Comparison of ENCODE assay signal across 29 cellular contexts in the genomic region with DNA sequence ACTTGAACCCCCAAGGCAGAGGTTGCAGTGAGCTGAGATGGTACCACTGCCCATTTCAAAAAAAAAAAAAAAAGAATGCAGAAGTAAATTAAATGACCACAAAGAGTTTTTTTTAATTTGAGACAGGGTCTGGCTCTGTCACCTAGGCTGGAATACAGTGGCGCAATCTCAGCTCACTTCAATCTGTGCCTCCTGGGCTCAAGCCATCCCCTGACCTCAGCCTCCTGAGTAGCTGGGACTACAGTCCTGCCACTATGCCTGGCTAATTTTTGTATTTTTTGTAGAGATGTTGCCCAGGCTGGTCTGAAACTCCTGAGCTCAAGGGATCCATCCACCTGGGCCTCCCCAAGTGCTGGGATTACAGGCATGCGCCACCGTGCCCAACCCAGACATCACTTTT. TPM values are rescaled to one million over a fixed set of nuclear protein-coding genes. Genes with fewer than 3 reads are reported as not detected.
DNase-seq lines count a peak whose midpoint lies in the region; ATAC-seq and TF ChIP-seq lines count a peak whose summit lies in the region.
"Had no signal": no experiment of that assay in that cellular context is flagged by ENCODE, and none has a peak within 500 bp of the region (broad histone marks: within the 10 kb centered on the region; RNA-seq: fewer than 3 reads in every experiment).

No MANE protein-coding gene starts in this region.

- H3K36me3 Mint-ChIP-seq in brain (peaks cover 7% of the 10 kb centered on the region), mesothelial cell of epicardium (peaks cover 2% of the 10 kb centered on the region)
- H3K36me3 Mint-ChIP-seq: activated naive CD4-positive, alpha-beta T cell treated with anti-CD3 and anti-CD28 coated beads, Interleukin-2, amount 50 U/mL, for 72 hours; naive B cell; T-cell had no signal

- WGBS in mesendoderm (ENCODE audit: extremely low coverage, insufficient coverage, low lambda C conversion rate): no CpG with 5 or more reads among the region's 3 CpGs

- intact Hi-C loops in gastrocnemius medialis (cut with DNase I; ENCODE audit: low total_unique reads) (no loop called here), upper lobe of right lung (cut with DNase I) (loop anchor here (10.0 kb wide), 1 partner anchor 46 kb away; no protein-coding TSS in a partner anchor)

- H2AK5ac ChIP-seq in mesendoderm (ENCODE audit: low read length): no peak overlapping the region

- in situ Hi-C loops in gastrocnemius medialis (cut with MboI; ENCODE audit: low sequenced_read_pairs in 4 of 4): loop anchor here in 2 of 4 donors (10.0 to 25.0 kb wide), 2 partner anchors 46 to 338 kb away; no protein-coding TSS in a partner anchor

- TF ChIP-seq CTCF in brain (conservative IDR thresholded peaks at IDR 0.05): no peak
- no peak for TF ChIP-seq CTCF in right atrium auricular region (IDR thresholded peaks at IDR 0.05)
- TF ChIP-seq CTCF in gastrocnemius medialis (IDR thresholded peaks at IDR 0.05 in 4 of 5, conservative IDR thresholded peaks at IDR 0.05 in 1 of 5): no peak
- TF ChIP-seq CTCF in upper lobe of right lung (IDR thresholded peaks at IDR 0.05): no peak
- TF ChIP-seq CTCF in mesothelial cell of epicardium (IDR thresholded peaks at IDR 0.05; ENCODE audit: unreplicated experiment): no peak

- H3K9me3 ChIP-seq in right atrium auricular region (no peaks in the 10 kb centered on the region), gastrocnemius medialis (no peaks in the 10 kb centered on the region), upper lobe of right lung (no peaks in the 10 kb centered on the region)
- H3K9me3 ChIP-seq: right lobe of liver, vagina had no signal

- no peak overlapping the region for H3K4me2 ChIP-seq in mesendoderm (ENCODE audit: low read length)
- H3K4me2 ChIP-seq: hepatocyte had no signal

- H2BK15ac ChIP-seq in mesendoderm (replicated peaks; ENCODE audit: low read depth): no peak overlapping the region

- H3K9me3 Mint-ChIP-seq in brain (no peaks in the 10 kb centered on the region), mesothelial cell of epicardium (no peaks in the 10 kb centered on the region)
- H3K9me3 Mint-ChIP-seq: activated naive CD4-positive, alpha-beta T cell treated with anti-CD3 and anti-CD28 coated beads, Interleukin-2, amount 50 U/mL, for 72 hours; dendritic cell treated with granulocyte-macrophage colony-stimulating factor and Interleukin-4, amounts not matched to agents 40 ng/mL and 50 ng/mL, for 4 days; endodermal cell; naive B cell; T-cell had no signal

- H3K27ac ChIP-seq in right atrium auricular region (peak overlapping the region; percentile 66 to 74), gastrocnemius medialis (peak overlapping the region; percentile 65 to 75 (median 71)), upper lobe of right lung (peak overlapping the region; percentile 74), mesendoderm (ENCODE audit: low read depth, low read length) (no peak overlapping the region)
- H3K27ac ChIP-seq: hepatocyte, right lobe of liver, vagina, WERI-Rb-1 had no signal

- H3K27ac Mint-ChIP-seq in brain: peak overlapping the region in 3 of 5 experiments; percentile 74 to 92 (median 86)
- no peak overlapping the region for H3K27ac Mint-ChIP-seq in mesothelial cell of epicardium
- H3K27ac Mint-ChIP-seq: activated naive CD4-positive, alpha-beta T cell treated with anti-CD3 and anti-CD28 coated beads, Interleukin-2, amount 50 U/mL, for 72 hours; dendritic cell treated with granulocyte-macrophage colony-stimulating factor and Interleukin-4, amounts not matched to agents 40 ng/mL and 50 ng/mL, for 4 days; endodermal cell; naive B cell; T-cell had no signal

- H3K4ac ChIP-seq in mesendoderm (ENCODE audit: low read depth, low read length): no peak overlapping the region

- H4K8ac ChIP-seq in mesendoderm (ENCODE audit: low read depth, low read length): no peak overlapping the region

- ATAC-seq in gastrocnemius medialis (no peak), upper lobe of right lung (no peak)
- ATAC-seq: activated naive CD4-positive, alpha-beta T cell treated with anti-CD3 and anti-CD28 coated beads, Interleukin-2, amount 50 U/mL, for 72 hours; K562; right lobe of liver; T-cell had no signal

- no peak overlapping the region for H3K18ac ChIP-seq in mesendoderm (ENCODE audit: low read length)

- H3K36me3 ChIP-seq in right atrium auricular region: no peaks in the 10 kb centered on the region
- no peaks in the 10 kb centered on the region for H3K36me3 ChIP-seq in gastrocnemius medialis
- no peaks in the 10 kb centered on the region for H3K36me3 ChIP-seq in upper lobe of right lung
- H3K36me3 ChIP-seq in mesendoderm (ENCODE audit: control insufficient read depth, insufficient read depth, low read length): no peaks in the 10 kb centered on the region
- H3K36me3 ChIP-seq: cardiac muscle cell, right lobe of liver, vagina had no signal

- H3K23ac ChIP-seq in mesendoderm (ENCODE audit: low read length): no peak overlapping the region

- H3K4me1 ChIP-seq in right atrium auricular region (peaks cover 0 to 27% of the 10 kb centered on the region in 2 donors), gastrocnemius medialis (peaks cover 11% of the 10 kb centered on the region in 2 donors), upper lobe of right lung (peaks cover 24% of the 10 kb centered on the region), mesendoderm (ENCODE audit: control insufficient read depth, low read depth, low read length) (no peaks in the 10 kb centered on the region)

- no peak overlapping the region for H2BK5ac ChIP-seq in mesendoderm (ENCODE audit: low read length)

- DNase-seq in right atrium auricular region (ENCODE audit: low spot score) (no peak), gastrocnemius medialis (no peak), upper lobe of right lung (no peak), mesendoderm (no peak), A172 (ENCODE audit: low spot score) (no peak), mesothelial cell of epicardium (ENCODE audit: low spot score in 2 of 2, unreplicated experiment in 2 of 2) (no peak)
- DNase-seq: activated CD4-positive, alpha-beta T cell treated with anti-CD3 and anti-CD28 coated beads for 48 hours; anterior cingulate cortex; DMS53; endodermal cell; foreskin fibroblast; H7; mesenchymal stem cell; naive B cell; NCI-H1048; NCI-H1694; NCI-H446 treated with DMSO at 0.1 percent for 48 hours; NCI-H82; right lobe of liver; stimulated activated CD4-positive, alpha-beta T cell treated with anti-CD3 and anti-CD28 coated beads, Interleukin-4, amount 100 ng/mL, for 1 hour; T-cell; WERI-Rb-1 had no signal

- H4K5ac ChIP-seq in mesendoderm (ENCODE audit: low read length): no peak overlapping the region

- no peaks in the 10 kb centered on the region for H3K27me3 Mint-ChIP-seq in brain
- H3K27me3 Mint-ChIP-seq in mesothelial cell of epicardium (ENCODE audit: low read depth): no peaks in the 10 kb centered on the region
- H3K27me3 Mint-ChIP-seq: naive B cell, T-cell had no signal

- H3K4me3 Mint-ChIP-seq in brain (no peak overlapping the region), mesothelial cell of epicardium (no peak overlapping the region)
- H3K4me3 Mint-ChIP-seq: dendritic cell treated with granulocyte-macrophage colony-stimulating factor and Interleukin-4, amounts not matched to agents 40 ng/mL and 50 ng/mL, for 4 days; endodermal cell; naive B cell; T-cell had no signal

- no peak for TF ChIP-seq POLR2A in gastrocnemius medialis (IDR thresholded peaks at IDR 0.05)

- no peaks in the 10 kb centered on the region for H3K79me1 ChIP-seq in mesendoderm (ENCODE audit: low read length)

- no peak overlapping the region for H3K9ac ChIP-seq in mesendoderm (ENCODE audit: low read length)

- no peak overlapping the region for H2BK120ac ChIP-seq in mesendoderm (ENCODE audit: low read depth, low read length)

- no peaks in the 10 kb centered on the region for H3K79me2 ChIP-seq in mesendoderm (ENCODE audit: control insufficient read depth, insufficient read depth, low read length)

- no peak overlapping the region for H3K56ac ChIP-seq in mesendoderm (ENCODE audit: low read length)

- H3K27me3 ChIP-seq in right atrium auricular region: no peaks in the 10 kb centered on the region
- H3K27me3 ChIP-seq in gastrocnemius medialis: no peaks in the 10 kb centered on the region
- H3K27me3 ChIP-seq in upper lobe of right lung: no peaks in the 10 kb centered on the region
- no peaks in the 10 kb centered on the region for H3K27me3 ChIP-seq in mesendoderm (ENCODE audit: insufficient read depth, low read length, poor library complexity)
- H3K27me3 ChIP-seq: cardiac muscle cell, hepatocyte, right lobe of liver, vagina had no signal

- H3K4me1 Mint-ChIP-seq in brain (peaks cover 38% of the 10 kb centered on the region), mesothelial cell of epicardium (peaks cover 6% of the 10 kb centered on the region)
- H3K4me1 Mint-ChIP-seq: endodermal cell, naive B cell, T-cell had no signal

- no peak overlapping the region for H3K4me3 ChIP-seq in right atrium auricular region
- H3K4me3 ChIP-seq in gastrocnemius medialis: no peak overlapping the region
- H3K4me3 ChIP-seq in upper lobe of right lung: no peak overlapping the region
- H3K4me3 ChIP-seq in mesendoderm (ENCODE audit: low read length): no peak overlapping the region
- H3K4me3 ChIP-seq: cardiac muscle cell, hepatocyte, K562, right lobe of liver, vagina had no signal

RNA-seq across cellular contexts. Expression of a gene that starts 20.2 kb away (rescaled TPM):
- polyA plus RNA-seq in brain (ENCODE audit: insufficient read depth, low read depth, low replicate concordance): 0.15 TPM
- total RNA-seq in right atrium auricular region: 10 to 100 TPM; 10.3 to 13.0 TPM
- 10 to 100 TPM; 12.9 to 38.1 (median 18.9) TPM for total RNA-seq in gastrocnemius medialis
- total RNA-seq in upper lobe of right lung: 19.0 TPM
- 4.4 TPM for polyA plus RNA-seq in mesendoderm (2013, experiment 1 of 2)
- polyA plus RNA-seq in mesendoderm (2013, experiment 2 of 2): 1.2 TPM
- 2.3 and 4.2 TPM in 2 replicates for total RNA-seq in A172 (2014; rRNA removed; shearing (Covaris generic))
- 8.3 to 9.4 TPM (median 8.5 TPM) in 3 replicates for total RNA-seq in mesothelial cell of epicardium
